Comparison of ENCODE assay signal across 14 cellular contexts in the genomic region with DNA sequence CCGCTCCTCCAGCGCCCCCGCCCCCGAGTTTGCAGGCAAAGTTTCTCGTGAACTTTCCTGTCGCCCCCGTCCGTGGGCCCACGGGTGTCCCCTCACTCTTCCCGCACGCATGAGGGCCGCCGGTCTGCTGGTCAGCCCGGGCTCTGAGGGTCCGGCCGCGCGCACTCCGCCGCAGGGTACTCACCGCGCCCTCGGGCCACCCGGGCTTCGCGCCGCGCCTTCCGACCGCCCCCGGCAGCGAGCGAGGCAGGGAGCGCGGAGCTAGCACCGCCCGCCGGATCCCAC. TPM values are rescaled to one million over a fixed set of nuclear protein-coding genes. Genes with fewer than 3 reads are reported as not detected.
DNase-seq lines count a peak whose midpoint lies in the region; ATAC-seq and TF ChIP-seq lines count a peak whose summit lies in the region.
"Had no signal": no experiment of that assay in that cellular context is flagged by ENCODE, and none has a peak within 500 bp of the region (broad histone marks: within the 10 kb centered on the region; RNA-seq: fewer than 3 reads in every experiment).

No MANE protein-coding gene starts in this region.

- intact Hi-C loops in A673 (cut with micrococcal nuclease; ENCODE audit: unreplicated experiment) = no loop called here
- intact Hi-C loops in sigmoid colon (cut with DNase I) = no loop called here

- 1% methylated on average over 38 of the region's 38 CpGs for WGBS in sigmoid colon, 2 donors

- no peak for TF ChIP-seq EP300 in sigmoid colon (IDR thresholded peaks at IDR 0.05)

- TF ChIP-seq CTCF in A673 (conservative IDR thresholded peaks at IDR 0.05; ENCODE audit: low read depth, low read length) (no peak), VCaP (conservative IDR thresholded peaks at IDR 0.05) (no peak), sigmoid colon (IDR thresholded peaks at IDR 0.05) (no peak), glutamatergic neuron (IDR thresholded peaks at IDR 0.05; ENCODE audit: partially characterized antibody, unreplicated experiment) (no peak)

- H3K4me1 Mint-ChIP-seq in glutamatergic neuron (ENCODE audit: low read depth, unreplicated experiment) = peaks cover 40% of the 10 kb centered on the region

- H3K36me3 ChIP-seq in A673 (ENCODE audit: insufficient read depth, low read length, poor library complexity, severe bottlenecking) = no peaks in the 10 kb centered on the region
- no peaks in the 10 kb centered on the region for H3K36me3 ChIP-seq in sigmoid colon
- H3K36me3 ChIP-seq: neutrophil had no signal

- H3K27me3 Mint-ChIP-seq in glutamatergic neuron (ENCODE audit: unreplicated experiment) = peaks cover 33% of the 10 kb centered on the region

- peaks cover 23% of the 10 kb centered on the region for H3K9me3 Mint-ChIP-seq in glutamatergic neuron (ENCODE audit: unreplicated experiment)

- H3K27ac ChIP-seq in A673 (ENCODE audit: low read depth, low read length, poor library complexity, severe bottlenecking) = no peak overlapping the region
- H3K27ac ChIP-seq in VCaP = peak overlapping the region; percentile 79; the same call in 1 of the 2 replicates
- H3K27ac ChIP-seq in sigmoid colon = peak overlapping the region in 1 of 4 donors; percentile 56
- H3K27ac ChIP-seq: neutrophil had no signal

- no peak overlapping the region for H3K4me3 Mint-ChIP-seq in glutamatergic neuron (ENCODE audit: unreplicated experiment)

- no peaks in the 10 kb centered on the region for H3K9me3 ChIP-seq in A673 (ENCODE audit: low read depth, low read length, poor library complexity, severe bottlenecking)
- H3K9me3 ChIP-seq in iPS-18c (ENCODE audit: control insufficient read depth, insufficient read depth, low read length) = peaks cover 2% of the 10 kb centered on the region
- H3K9me3 ChIP-seq in sigmoid colon = no peaks in the 10 kb centered on the region
- H3K9me3 ChIP-seq: neutrophil had no signal

- H3K4me3 ChIP-seq in A673 (ENCODE audit: low read depth, low read length, poor library complexity, severe bottlenecking) = peak overlapping the region; percentile 60
- H3K4me3 ChIP-seq in iPS-18c (ENCODE audit: insufficient read depth, low read depth, low read length) = peak overlapping the region; percentile 58; the same call in 1 of the 2 replicates
- peak overlapping the region; percentile 28 to 65 (median 56) for H3K4me3 ChIP-seq in sigmoid colon

- no peak for TF ChIP-seq POLR2A in sigmoid colon (IDR thresholded peaks at IDR 0.05)

- CTCF ChIA-PET in A673 (lab: Charles Lee) = interaction anchor here (0.8 kb wide), 1 partner anchor 184 kb away, joined by 3 read pairs; no protein-coding TSS in a partner anchor

- BruUV-seq in A673 (replicated peaks; lab: Mats Ljungman, UMichigan) = no TSS peak

- POLR2A ChIA-PET in A673 (lab: Charles Lee; ENCODE audit: low non-redundant PET) = no interaction called here

- no peak overlapping the region for H3K27ac Mint-ChIP-seq in glutamatergic neuron (ENCODE audit: unreplicated experiment)

- ATAC-seq in GM21619 (IDR thresholded peaks at IDR 0.05; ENCODE audit: unreplicated experiment) (no peak), HG03469 (IDR thresholded peaks at IDR 0.05; ENCODE audit: unreplicated experiment) (no peak)

- H3K4me1 ChIP-seq in A673 (ENCODE audit: insufficient read depth, low read length, poor library complexity, severe bottlenecking) = peaks cover 15% of the 10 kb centered on the region
- H3K4me1 ChIP-seq in sigmoid colon = peaks cover 0 to 54% (median 44%) of the 10 kb centered on the region in 4 donors

- H3K27me3 ChIP-seq in A673 (replicated peaks; ENCODE audit: insufficient read depth, low read depth, low read length, poor library complexity) = peaks cover 45% of the 10 kb centered on the region
- H3K27me3 ChIP-seq in sigmoid colon = peaks cover 16 to 87% (median 60%) of the 10 kb centered on the region in 3 donors

- H3K36me3 Mint-ChIP-seq in glutamatergic neuron (ENCODE audit: unreplicated experiment) = peaks cover 9% of the 10 kb centered on the region

- DNase-seq in A673 (ENCODE audit: low spot score) (no peak), sigmoid colon (no peak), activated T-cell treated with anti-CD3 and anti-CD28 coated beads for 4 hours (no peak), glutamatergic neuron (no peak)
- DNase-seq: amniotic stem cell, SHP77 had no signal

RNA-seq across cellular contexts. Expression of gene CNTFR, which starts 0.2 kb away (rescaled TPM):
- total RNA-seq in A673 (2021) (3.7 and 4.5 TPM in 2 replicates), sigmoid colon (10 to 100 TPM in 1 of 4 donors, 1 to 10 TPM in 3; 3.0 to 12.9 (median 7.5) TPM), glutamatergic neuron (ENCODE audit: unreplicated experiment) (170 TPM)
- polyA plus RNA-seq in sigmoid colon = 1 to 10 TPM; 1.6 to 4.6 (median 4.2) TPM
- total RNA-seq: NCI-H460 had no signal

RNA-seq across cellular contexts. Expression of gene RPP25L, which starts 22.6 kb away (rescaled TPM):
- 19.7 and 31.6 TPM in 2 replicates for total RNA-seq in A673 (2021)
- total RNA-seq in sigmoid colon = 10 to 100 TPM; 23.3 to 44.3 (median 31.5) TPM
- polyA plus RNA-seq in sigmoid colon = 10 to 100 TPM; 47.4 to 72.1 (median 49.2) TPM
- total RNA-seq in glutamatergic neuron (ENCODE audit: unreplicated experiment) = 12.6 TPM

RNA-seq across cellular contexts. Expression of gene DCTN3, which starts 31.0 kb away (rescaled TPM):
- total RNA-seq in A673 (2021) (79.3 and 89.4 TPM in 2 replicates), sigmoid colon (100 to 1,000 TPM in 2 of 4 donors, 10 to 100 TPM in 2; 59.6 to 122 (median 106) TPM), glutamatergic neuron (ENCODE audit: unreplicated experiment) (119 TPM)
- 10 to 100 TPM; 84.0 to 90.7 (median 86.7) TPM for polyA plus RNA-seq in sigmoid colon

RNA-seq across cellular contexts. Expression of gene ARID3C, which starts 39.6 kb away (rescaled TPM):
- total RNA-seq in A673 (2021) (not detected in 2 replicates), sigmoid colon (not detected), glutamatergic neuron (ENCODE audit: unreplicated experiment) (not detected)
- under 1 TPM in 1 of 3 donors, not detected in 2; 0.06 TPM for polyA plus RNA-seq in sigmoid colon
- total RNA-seq: NCI-H460, temporal lobe had no signal
- polyA plus RNA-seq: BJ had no signal

RNA-seq across cellular contexts. Expression of gene SIGMAR1, which starts 48.3 kb away (rescaled TPM):
- total RNA-seq in A673 (2021) (165 and 172 TPM in 2 replicates), sigmoid colon (10 to 100 TPM; 69.0 to 82.6 (median 72.6) TPM), glutamatergic neuron (ENCODE audit: unreplicated experiment) (44.4 TPM)
- 10 to 100 TPM; 12.0 to 71.5 (median 13.2) TPM for polyA plus RNA-seq in sigmoid colon

Comparison
In these comparisons a context has a peak if more than half of its experiments do, and no peak if none do; other contexts are left out.
1. RNA of gene CNTFR, which starts 0.2 kb away (total RNA-seq): 170 TPM in glutamatergic neuron (single experiment); 3.0 to 12.9 TPM in sigmoid colon and 3.7 to 4.5 TPM in A673; every median in the first group is over 10 times any median in the second.
2. Peak in every context shown above with its lines, with median percentiles within 50 percentile points of each other: H3K4me3 ChIP-seq.